Comparison of ENCODE assay signal across 2 cellular contexts in the genomic region with DNA sequence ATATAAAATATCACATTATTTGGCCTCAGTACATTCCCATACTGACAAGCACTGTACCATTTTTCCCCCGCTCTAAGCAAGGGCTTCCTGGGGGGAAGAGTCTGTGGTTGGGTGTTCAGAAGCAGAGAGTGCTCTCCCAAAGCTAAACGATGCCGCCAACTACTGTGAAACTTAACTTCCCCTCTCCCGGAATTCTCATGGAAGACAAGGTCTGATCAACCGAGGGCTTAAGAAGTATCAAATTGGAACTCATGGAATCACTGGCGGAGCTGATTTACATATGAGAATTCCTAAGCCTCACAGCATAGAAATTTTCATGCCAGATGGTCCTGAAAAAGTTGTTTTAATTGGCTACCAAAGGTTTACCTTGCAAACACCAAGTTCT.
TF ChIP-seq lines count a peak whose summit lies in the region.

No MANE protein-coding gene starts in this region.

TF ChIP-seq in SK-N-SH, 30 proteins besides CTCF, POLR2A, EP300 and RAD21 (continued from another document):
- TF ChIP-seq, protein P1, sequence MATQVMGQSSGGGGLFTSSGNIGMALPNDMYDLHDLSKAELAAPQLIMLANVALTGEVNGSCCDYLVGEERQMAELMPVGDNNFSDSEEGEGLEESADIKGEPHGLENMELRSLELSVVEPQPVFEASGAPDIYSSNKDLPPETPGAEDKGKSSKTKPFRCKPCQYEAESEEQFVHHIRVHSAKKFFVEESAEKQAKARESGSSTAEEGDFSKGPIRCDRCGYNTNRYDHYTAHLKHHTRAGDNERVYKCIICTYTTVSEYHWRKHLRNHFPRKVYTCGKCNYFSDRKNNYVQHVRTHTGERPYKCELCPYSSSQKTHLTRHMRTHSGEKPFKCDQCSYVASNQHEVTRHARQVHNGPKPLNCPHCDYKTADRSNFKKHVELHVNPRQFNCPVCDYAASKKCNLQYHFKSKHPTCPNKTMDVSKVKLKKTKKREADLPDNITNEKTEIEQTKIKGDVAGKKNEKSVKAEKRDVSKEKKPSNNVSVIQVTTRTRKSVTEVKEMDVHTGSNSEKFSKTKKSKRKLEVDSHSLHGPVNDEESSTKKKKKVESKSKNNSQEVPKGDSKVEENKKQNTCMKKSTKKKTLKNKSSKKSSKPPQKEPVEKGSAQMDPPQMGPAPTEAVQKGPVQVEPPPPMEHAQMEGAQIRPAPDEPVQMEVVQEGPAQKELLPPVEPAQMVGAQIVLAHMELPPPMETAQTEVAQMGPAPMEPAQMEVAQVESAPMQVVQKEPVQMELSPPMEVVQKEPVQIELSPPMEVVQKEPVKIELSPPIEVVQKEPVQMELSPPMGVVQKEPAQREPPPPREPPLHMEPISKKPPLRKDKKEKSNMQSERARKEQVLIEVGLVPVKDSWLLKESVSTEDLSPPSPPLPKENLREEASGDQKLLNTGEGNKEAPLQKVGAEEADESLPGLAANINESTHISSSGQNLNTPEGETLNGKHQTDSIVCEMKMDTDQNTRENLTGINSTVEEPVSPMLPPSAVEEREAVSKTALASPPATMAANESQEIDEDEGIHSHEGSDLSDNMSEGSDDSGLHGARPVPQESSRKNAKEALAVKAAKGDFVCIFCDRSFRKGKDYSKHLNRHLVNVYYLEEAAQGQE (IDR thresholded peaks at IDR 0.05; ENCODE audit: low read depth, low read length): no peak
- TF ChIP-seq RFX5 (IDR thresholded peaks at IDR 0.05; ENCODE audit: low read length): no peak
- TF ChIP-seq, protein P2, sequence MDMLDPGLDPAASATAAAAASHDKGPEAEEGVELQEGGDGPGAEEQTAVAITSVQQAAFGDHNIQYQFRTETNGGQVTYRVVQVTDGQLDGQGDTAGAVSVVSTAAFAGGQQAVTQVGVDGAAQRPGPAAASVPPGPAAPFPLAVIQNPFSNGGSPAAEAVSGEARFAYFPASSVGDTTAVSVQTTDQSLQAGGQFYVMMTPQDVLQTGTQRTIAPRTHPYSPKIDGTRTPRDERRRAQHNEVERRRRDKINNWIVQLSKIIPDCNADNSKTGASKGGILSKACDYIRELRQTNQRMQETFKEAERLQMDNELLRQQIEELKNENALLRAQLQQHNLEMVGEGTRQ (IDR thresholded peaks at IDR 0.05; ENCODE audit: borderline replicate concordance, low read depth, low read length): no peak
- TF ChIP-seq FOXJ3 (CRISPR knock-in tag; IDR thresholded peaks at IDR 0.05): no peak
- no peak for TF ChIP-seq YY1 (IDR thresholded peaks at IDR 0.05; ENCODE audit: low read depth)
- no peak for TF ChIP-seq TCF12 (IDR thresholded peaks at IDR 0.05)
- no peak for TF ChIP-seq RCOR1 (IDR thresholded peaks at IDR 0.05; ENCODE audit: low read length)
- TF ChIP-seq FOXM1 (IDR thresholded peaks at IDR 0.05; ENCODE audit: low read depth): no peak
- TF ChIP-seq NRF1 (IDR thresholded peaks at IDR 0.05; ENCODE audit: low read depth, low read length): no peak
- TF ChIP-seq SIN3A (IDR thresholded peaks at IDR 0.05; ENCODE audit: borderline replicate concordance, low read depth, low read length): no peak

TF ChIP-seq in neural cell, 6 proteins besides CTCF, POLR2A, EP300 and RAD21 (continued from another document):
- TF ChIP-seq, protein P1 (IDR thresholded peaks at IDR 0.05; ENCODE audit: borderline replicate concordance): no peak
TF ChIP-seq in neural cell: peak in this region for 0.
